1 cellular context compared by ENCODE assay signal in genomic region chr4:10183462-10183861, GRCh38.
TF ChIP-seq lines count a peak whose summit lies in the region.

No MANE protein-coding gene starts in this region.

TF ChIP-seq in K562, 482 proteins besides CTCF, POLR2A, EP300 and RAD21 (continued from another document and continues in another):
- TF ChIP-seq, protein P1, sequence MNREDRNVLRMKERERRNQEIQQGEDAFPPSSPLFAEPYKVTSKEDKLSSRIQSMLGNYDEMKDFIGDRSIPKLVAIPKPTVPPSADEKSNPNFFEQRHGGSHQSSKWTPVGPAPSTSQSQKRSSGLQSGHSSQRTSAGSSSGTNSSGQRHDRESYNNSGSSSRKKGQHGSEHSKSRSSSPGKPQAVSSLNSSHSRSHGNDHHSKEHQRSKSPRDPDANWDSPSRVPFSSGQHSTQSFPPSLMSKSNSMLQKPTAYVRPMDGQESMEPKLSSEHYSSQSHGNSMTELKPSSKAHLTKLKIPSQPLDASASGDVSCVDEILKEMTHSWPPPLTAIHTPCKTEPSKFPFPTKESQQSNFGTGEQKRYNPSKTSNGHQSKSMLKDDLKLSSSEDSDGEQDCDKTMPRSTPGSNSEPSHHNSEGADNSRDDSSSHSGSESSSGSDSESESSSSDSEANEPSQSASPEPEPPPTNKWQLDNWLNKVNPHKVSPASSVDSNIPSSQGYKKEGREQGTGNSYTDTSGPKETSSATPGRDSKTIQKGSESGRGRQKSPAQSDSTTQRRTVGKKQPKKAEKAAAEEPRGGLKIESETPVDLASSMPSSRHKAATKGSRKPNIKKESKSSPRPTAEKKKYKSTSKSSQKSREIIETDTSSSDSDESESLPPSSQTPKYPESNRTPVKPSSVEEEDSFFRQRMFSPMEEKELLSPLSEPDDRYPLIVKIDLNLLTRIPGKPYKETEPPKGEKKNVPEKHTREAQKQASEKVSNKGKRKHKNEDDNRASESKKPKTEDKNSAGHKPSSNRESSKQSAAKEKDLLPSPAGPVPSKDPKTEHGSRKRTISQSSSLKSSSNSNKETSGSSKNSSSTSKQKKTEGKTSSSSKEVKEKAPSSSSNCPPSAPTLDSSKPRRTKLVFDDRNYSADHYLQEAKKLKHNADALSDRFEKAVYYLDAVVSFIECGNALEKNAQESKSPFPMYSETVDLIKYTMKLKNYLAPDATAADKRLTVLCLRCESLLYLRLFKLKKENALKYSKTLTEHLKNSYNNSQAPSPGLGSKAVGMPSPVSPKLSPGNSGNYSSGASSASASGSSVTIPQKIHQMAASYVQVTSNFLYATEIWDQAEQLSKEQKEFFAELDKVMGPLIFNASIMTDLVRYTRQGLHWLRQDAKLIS (CRISPR knock-in tag; IDR thresholded peaks at IDR 0.05) = no peak
- TF ChIP-seq BRD4 (IDR thresholded peaks at IDR 0.05) (no peak), XRCC4 (IDR thresholded peaks at IDR 0.05; ENCODE audit: extremely low read depth, insufficient read depth, insufficient read length) (no peak), CAMTA2 (CRISPR knock-in tag; conservative IDR thresholded peaks at IDR 0.05) (no peak), ATF7 (IDR thresholded peaks at IDR 0.05) (no peak), SMAD1 (IDR thresholded peaks at IDR 0.05; ENCODE audit: low read depth, low read length, partially characterized antibody) (no peak), HEY1 (CRISPR knock-in tag; IDR thresholded peaks at IDR 0.05; ENCODE audit: borderline replicate concordance) (no peak), TSC22D4 (tag; IDR thresholded peaks at IDR 0.05) (no peak), NR2C1 (IDR thresholded peaks at IDR 0.05) (no peak), NR2C1 (tag; IDR thresholded peaks at IDR 0.05) (peak; percentile 76), HMGXB4 (CRISPR knock-in tag; IDR thresholded peaks at IDR 0.05) (no peak), SRSF1 (IDR thresholded peaks at IDR 0.05; ENCODE audit: low read depth, low read length) (no peak), PCBP1 (IDR thresholded peaks at IDR 0.05; ENCODE audit: low read depth, low read length, poor library complexity, severe bottlenecking) (no peak), KHSRP (IDR thresholded peaks at IDR 0.05) (no peak), ETS2 (tag; IDR thresholded peaks at IDR 0.05; ENCODE audit: borderline replicate concordance, poor library complexity, severe bottlenecking) (no peak), NFATC3 (IDR thresholded peaks at IDR 0.05) (no peak), ZNF609 (CRISPR knock-in tag; IDR thresholded peaks at IDR 0.05; ENCODE audit: borderline replicate concordance) (no peak), ZNF696 (CRISPR knock-in tag; conservative IDR thresholded peaks at IDR 0.05) (no peak), MYBL2 (IDR thresholded peaks at IDR 0.05; ENCODE audit: low read depth) (no peak), MYBL2 (CRISPR knock-in tag; IDR thresholded peaks at IDR 0.05; ENCODE audit: borderline replicate concordance) (no peak), BCL6 (CRISPR knock-in tag; IDR thresholded peaks at IDR 0.05) (peak; percentile 64; the same call in 1 of the 2 replicates), SREBF2 (CRISPR knock-in tag; IDR thresholded peaks at IDR 0.05) (no peak), CEBPB (tag; IDR thresholded peaks at IDR 0.05) (peak; percentile 44; the same call in 1 of the 2 replicates), TCF7L2 (IDR thresholded peaks at IDR 0.05; ENCODE audit: low read depth, low read length) (no peak), CBX3 (IDR thresholded peaks at IDR 0.05; ENCODE audit: borderline replicate concordance in 1 of 2, low read length in 2 of 2) (no peak), ZBTB7A (IDR thresholded peaks at IDR 0.05; ENCODE audit: borderline replicate concordance, control insufficient read depth, low read depth, low read length) (no peak), HNRNPUL1 (IDR thresholded peaks at IDR 0.05; ENCODE audit: low read length) (no peak), SAFB (IDR thresholded peaks at IDR 0.05; ENCODE audit: borderline replicate concordance, low read depth, low read length) (no peak), TRIM24 (IDR thresholded peaks at IDR 0.05) (no peak), MTA3 (IDR thresholded peaks at IDR 0.05; ENCODE audit: borderline replicate concordance) (no peak), PHF8 (IDR thresholded peaks at IDR 0.05; ENCODE audit: borderline replicate concordance, low read length) (no peak), HDGF (IDR thresholded peaks at IDR 0.05) (no peak), TCF7 (IDR thresholded peaks at IDR 0.05; ENCODE audit: borderline replicate concordance) (no peak), CBFA2T2 (conservative IDR thresholded peaks at IDR 0.05) (no peak), SMAD2 (IDR thresholded peaks at IDR 0.05; ENCODE audit: low read depth, low read length) (no peak), EGR1 (conservative IDR thresholded peaks at IDR 0.05) (no peak), L3MBTL2 (IDR thresholded peaks at IDR 0.05) (no peak), GTF2A2 (tag; IDR thresholded peaks at IDR 0.05) (no peak; the same call in 1 of the 2 replicates)
- TF ChIP-seq, protein P2, sequence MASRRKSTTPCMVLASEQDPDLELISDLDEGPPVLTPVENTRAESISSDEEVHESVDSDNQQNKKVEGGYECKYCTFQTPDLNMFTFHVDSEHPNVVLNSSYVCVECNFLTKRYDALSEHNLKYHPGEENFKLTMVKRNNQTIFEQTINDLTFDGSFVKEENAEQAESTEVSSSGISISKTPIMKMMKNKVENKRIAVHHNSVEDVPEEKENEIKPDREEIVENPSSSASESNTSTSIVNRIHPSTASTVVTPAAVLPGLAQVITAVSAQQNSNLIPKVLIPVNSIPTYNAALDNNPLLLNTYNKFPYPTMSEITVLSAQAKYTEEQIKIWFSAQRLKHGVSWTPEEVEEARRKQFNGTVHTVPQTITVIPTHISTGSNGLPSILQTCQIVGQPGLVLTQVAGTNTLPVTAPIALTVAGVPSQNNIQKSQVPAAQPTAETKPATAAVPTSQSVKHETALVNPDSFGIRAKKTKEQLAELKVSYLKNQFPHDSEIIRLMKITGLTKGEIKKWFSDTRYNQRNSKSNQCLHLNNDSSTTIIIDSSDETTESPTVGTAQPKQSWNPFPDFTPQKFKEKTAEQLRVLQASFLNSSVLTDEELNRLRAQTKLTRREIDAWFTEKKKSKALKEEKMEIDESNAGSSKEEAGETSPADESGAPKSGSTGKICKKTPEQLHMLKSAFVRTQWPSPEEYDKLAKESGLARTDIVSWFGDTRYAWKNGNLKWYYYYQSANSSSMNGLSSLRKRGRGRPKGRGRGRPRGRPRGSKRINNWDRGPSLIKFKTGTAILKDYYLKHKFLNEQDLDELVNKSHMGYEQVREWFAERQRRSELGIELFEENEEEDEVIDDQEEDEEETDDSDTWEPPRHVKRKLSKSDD (conservative IDR thresholded peaks at IDR 0.05; ENCODE audit: low read length) = no peak
- TF ChIP-seq, protein P3, sequence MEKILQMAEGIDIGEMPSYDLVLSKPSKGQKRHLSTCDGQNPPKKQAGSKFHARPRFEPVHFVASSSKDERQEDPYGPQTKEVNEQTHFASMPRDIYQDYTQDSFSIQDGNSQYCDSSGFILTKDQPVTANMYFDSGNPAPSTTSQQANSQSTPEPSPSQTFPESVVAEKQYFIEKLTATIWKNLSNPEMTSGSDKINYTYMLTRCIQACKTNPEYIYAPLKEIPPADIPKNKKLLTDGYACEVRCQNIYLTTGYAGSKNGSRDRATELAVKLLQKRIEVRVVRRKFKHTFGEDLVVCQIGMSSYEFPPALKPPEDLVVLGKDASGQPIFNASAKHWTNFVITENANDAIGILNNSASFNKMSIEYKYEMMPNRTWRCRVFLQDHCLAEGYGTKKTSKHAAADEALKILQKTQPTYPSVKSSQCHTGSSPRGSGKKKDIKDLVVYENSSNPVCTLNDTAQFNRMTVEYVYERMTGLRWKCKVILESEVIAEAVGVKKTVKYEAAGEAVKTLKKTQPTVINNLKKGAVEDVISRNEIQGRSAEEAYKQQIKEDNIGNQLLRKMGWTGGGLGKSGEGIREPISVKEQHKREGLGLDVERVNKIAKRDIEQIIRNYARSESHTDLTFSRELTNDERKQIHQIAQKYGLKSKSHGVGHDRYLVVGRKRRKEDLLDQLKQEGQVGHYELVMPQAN (IDR thresholded peaks at IDR 0.05; ENCODE audit: borderline replicate concordance) = no peak
- TF ChIP-seq, protein P4, sequence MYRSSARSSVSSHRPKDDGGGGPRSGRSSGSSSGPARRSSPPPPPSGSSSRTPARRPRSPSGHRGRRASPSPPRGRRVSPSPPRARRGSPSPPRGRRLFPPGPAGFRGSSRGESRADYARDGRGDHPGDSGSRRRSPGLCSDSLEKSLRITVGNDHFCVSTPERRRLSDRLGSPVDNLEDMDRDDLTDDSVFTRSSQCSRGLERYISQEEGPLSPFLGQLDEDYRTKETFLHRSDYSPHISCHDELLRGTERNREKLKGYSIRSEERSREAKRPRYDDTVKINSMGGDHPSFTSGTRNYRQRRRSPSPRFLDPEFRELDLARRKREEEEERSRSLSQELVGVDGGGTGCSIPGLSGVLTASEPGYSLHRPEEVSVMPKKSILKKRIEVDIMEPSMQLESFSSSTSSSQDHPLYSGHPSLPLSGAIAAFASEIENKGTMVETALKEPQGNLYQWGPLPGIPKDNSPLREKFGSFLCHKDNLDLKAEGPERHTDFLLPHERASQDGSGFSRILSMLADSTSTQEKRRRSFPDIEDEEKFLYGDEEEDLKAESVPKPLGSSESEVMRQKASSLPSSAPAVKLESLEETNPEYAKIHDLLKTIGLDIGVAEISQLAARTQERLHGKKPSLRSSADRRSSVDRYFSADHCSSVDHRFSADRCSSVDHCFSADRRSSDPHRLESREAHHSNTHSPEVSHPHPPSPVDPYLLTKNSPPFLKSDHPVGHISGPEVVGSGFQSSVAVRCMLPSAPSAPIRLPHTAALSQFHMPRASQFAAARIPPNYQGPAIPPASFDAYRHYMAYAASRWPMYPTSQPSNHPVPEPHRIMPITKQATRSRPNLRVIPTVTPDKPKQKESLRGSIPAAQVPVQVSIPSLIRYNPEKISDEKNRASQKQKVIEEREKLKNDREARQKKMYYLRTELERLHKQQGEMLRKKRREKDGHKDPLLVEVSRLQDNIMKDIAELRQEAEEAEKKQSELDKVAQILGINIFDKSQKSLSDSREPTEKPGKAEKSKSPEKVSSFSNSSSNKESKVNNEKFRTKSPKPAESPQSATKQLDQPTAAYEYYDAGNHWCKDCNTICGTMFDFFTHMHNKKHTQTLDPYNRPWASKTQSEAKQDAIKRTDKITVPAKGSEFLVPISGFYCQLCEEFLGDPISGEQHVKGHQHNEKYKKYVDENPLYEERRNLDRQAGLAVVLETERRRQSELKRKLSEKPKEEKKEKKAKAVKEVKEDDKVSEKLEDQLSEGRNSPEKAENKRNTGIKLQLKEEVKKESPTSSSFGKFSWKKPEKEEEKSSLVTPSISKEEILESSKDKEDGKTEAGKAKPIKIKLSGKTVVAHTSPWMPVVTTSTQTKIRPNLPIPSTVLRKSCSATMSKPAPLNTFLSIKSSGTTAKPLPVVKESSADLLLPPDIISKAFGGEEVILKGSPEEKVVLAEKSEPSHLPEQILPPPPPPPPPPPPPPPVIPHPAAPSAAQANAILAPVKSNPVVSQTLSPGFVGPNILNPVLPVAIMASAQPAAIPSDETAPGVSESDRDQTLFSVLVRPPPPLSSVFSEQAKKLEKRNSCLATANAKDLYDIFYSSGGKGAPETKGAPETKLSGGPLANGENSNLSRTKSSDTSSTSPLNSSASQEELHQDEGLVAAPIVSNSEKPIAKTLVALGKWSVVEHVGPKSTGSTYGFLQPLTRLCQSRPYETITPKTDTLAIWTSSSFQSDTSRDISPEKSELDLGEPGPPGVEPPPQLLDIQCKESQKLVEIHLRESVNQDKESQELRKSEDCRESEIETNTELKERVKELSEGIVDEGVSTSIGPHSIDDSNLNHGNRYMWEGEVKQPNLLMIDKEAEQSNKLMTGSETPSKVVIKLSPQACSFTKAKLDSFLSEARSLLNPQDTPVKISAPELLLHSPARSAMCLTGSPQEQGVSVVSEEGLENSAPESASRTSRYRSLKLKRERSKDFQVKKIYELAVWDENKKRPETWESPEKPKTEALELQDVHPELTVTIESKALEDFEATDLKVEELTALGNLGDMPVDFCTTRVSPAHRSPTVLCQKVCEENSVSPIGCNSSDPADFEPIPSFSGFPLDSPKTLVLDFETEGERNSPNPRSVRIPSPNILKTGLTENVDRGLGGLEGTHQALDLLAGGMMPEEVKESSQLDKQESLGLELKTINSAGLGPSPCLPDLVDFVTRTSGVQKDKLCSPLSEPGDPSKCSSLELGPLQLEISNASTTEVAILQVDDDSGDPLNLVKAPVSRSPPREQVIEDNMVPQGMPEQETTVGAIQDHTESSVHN (IDR thresholded peaks at IDR 0.05; ENCODE audit: borderline replicate concordance in 1 of 2, low read depth in 1 of 2) = no peak
